Comparison of ENCODE assay signal across 18 cellular contexts in the genomic region with DNA sequence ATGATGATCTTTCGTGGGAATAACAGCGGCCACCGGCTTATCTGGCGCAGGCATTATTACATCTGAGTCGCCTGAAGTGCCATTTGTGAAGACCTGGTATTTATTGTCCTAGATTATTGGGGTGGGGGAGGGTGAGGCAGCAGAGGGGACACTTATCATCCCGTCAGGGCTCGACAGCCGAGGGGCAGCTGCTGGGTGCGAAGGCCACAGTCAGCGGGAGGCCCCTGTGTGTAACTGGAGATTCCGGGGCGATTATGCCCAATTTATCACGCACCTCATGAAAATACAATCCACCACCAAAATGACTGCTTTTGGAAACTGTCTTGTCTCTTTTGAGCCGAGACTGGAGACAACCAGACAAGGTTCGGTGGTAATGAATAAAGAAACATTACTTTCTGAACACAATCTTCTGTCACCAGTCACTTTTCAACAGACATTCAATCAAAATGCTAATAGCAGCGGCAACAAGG.
DNase-seq lines count a peak whose midpoint lies in the region; ATAC-seq and TF ChIP-seq lines count a peak whose summit lies in the region.
"Had no signal": no experiment of that assay in that cellular context is flagged by ENCODE, and none has a peak within 500 bp of the region (broad histone marks: within the 10 kb centered on the region; RNA-seq: fewer than 3 reads in every experiment).

No MANE protein-coding gene starts in this region.

- no peaks in the 10 kb centered on the region for H3K9me3 ChIP-seq in DOHH2 (ENCODE audit: control insufficient read depth, insufficient read depth, low read length)
- no peaks in the 10 kb centered on the region for H3K9me3 ChIP-seq in neural cell (ENCODE audit: low read length)
- H3K9me3 ChIP-seq: ovary had no signal

- TF ChIP-seq EP300 in neural cell (conservative IDR thresholded peaks at IDR 0.05; ENCODE audit: poor library complexity, severe bottlenecking) = no peak

- no peak overlapping the region; the same call in 1 of the 2 replicates for H3K4me2 ChIP-seq in DOHH2 (ENCODE audit: low read length)
- H3K4me2 ChIP-seq in neural cell (ENCODE audit: low read length) = peak overlapping the region; percentile 40

- no peak for TF ChIP-seq RAD21 in neural cell (conservative IDR thresholded peaks at IDR 0.05)

- H3K4me1 ChIP-seq in DOHH2 (ENCODE audit: control insufficient read depth, low read length) = peaks cover 94% of the 10 kb centered on the region

- no peak overlapping the region for H2AFZ ChIP-seq in neural cell (ENCODE audit: low read depth, low read length)
- H2AFZ ChIP-seq: GM23248 had no signal

- peaks cover 30% of the 10 kb centered on the region for H3F3A ChIP-seq in DOHH2 (ENCODE audit: control insufficient read depth, insufficient read depth)
- H3F3A ChIP-seq in neural cell (ENCODE audit: insufficient read depth, low read length, poor library complexity, severe bottlenecking) = peaks cover 15% of the 10 kb centered on the region

- H3K4me3 ChIP-seq in DOHH2 (ENCODE audit: low read length) (no peak overlapping the region), neural cell (ENCODE audit: low read length) (peak overlapping the region; percentile 54)
- H3K4me3 ChIP-seq: GM23248, ovary had no signal

- TF ChIP-seq CTCF in DOHH2 (IDR thresholded peaks at IDR 0.05; ENCODE audit: low read depth, low read length, poor library complexity, severe bottlenecking) = no peak
- no peak for TF ChIP-seq CTCF in neural cell (IDR thresholded peaks at IDR 0.05; ENCODE audit: poor library complexity, severe bottlenecking)

- peaks cover 50% of the 10 kb centered on the region for H3K79me2 ChIP-seq in DOHH2 (ENCODE audit: control insufficient read depth, low read length)
- H3K79me2 ChIP-seq in neural cell (replicated peaks; ENCODE audit: insufficient read depth, low read length) = peaks cover 34% of the 10 kb centered on the region

- no peaks in the 10 kb centered on the region for H3K9me2 ChIP-seq in DOHH2 (replicated peaks; ENCODE audit: control insufficient read depth, low read length)
- no peaks in the 10 kb centered on the region for H3K9me2 ChIP-seq in neural cell (ENCODE audit: insufficient read depth, low read length)

- ATAC-seq in GM18858 (IDR thresholded peaks at IDR 0.05; ENCODE audit: unreplicated experiment) (no peak), GM21528 (IDR thresholded peaks at IDR 0.05; ENCODE audit: low FRiP score, unreplicated experiment) (no peak)
- ATAC-seq: sciatic nerve; stimulated activated memory B cell treated with anti-CD40 and anti-IgM and Interleukin-4, amounts not matched to agents 10 μg/mL and 1 μg/mL and 100 μg/mL, for 72 hours had no signal

- peak; percentile 41 to 97 (median 85) for DNase-seq in NCI-H1417 (lab: John Stamatoyannopoulos, UW)
- DNase-seq in SK-N-DZ (ENCODE audit: low spot score) = peak; percentile 32
- DNase-seq in activated gamma-delta T cell treated with Interleukin-2 at 50 U/mL for 16 hours = no peak
- DNase-seq: activated B cell treated with CpG ODN at 0.5 μM for 24 hours; activated CD4-positive, alpha-beta memory T cell treated with anti-CD3 and anti-CD28 coated beads for 36 hours; activated naive CD4-positive, alpha-beta T cell treated with anti-CD3 and anti-CD28 coated beads, Interleukin-2, amount 50 U/mL, for 16 hours; activated T-cell treated with anti-CD3 and anti-CD28 coated beads, Interleukin-2, amount 50 U/mL, for 1 hour; GM23248; head of caudate nucleus; NCI-H2029; NCI-H526 treated with DMSO at 0.1 percent for 48 hours; ovary had no signal

- no peaks in the 10 kb centered on the region for H4K20me1 ChIP-seq in DOHH2 (ENCODE audit: control insufficient read depth, insufficient read depth, low read depth, low read length)
- no peaks in the 10 kb centered on the region for H4K20me1 ChIP-seq in neural cell (ENCODE audit: insufficient read depth)

- H3K36me3 ChIP-seq in DOHH2 (ENCODE audit: control insufficient read depth, low read length) (peaks cover 18% of the 10 kb centered on the region), neural cell (ENCODE audit: insufficient read depth, low read length) (no peaks in the 10 kb centered on the region)
- H3K36me3 ChIP-seq: ovary had no signal

- peak overlapping the region; percentile 46 for H3K9ac ChIP-seq in neural cell (ENCODE audit: low read length)
- H3K9ac ChIP-seq: GM23248 had no signal

- H3K27ac ChIP-seq in DOHH2 (ENCODE audit: low read depth, low read length) = peak overlapping the region; percentile 75; the same call in 1 of the 2 replicates
- H3K27ac ChIP-seq in neural cell (ENCODE audit: low read length) = peak overlapping the region; percentile 77
- H3K27ac ChIP-seq: GM23248, ovary had no signal

- H3K27me3 ChIP-seq in DOHH2 (ENCODE audit: control insufficient read depth, low read length) (no peaks in the 10 kb centered on the region), neural cell (ENCODE audit: insufficient read depth, low read depth, low read length) (no peaks in the 10 kb centered on the region)
- H3K27me3 ChIP-seq: ovary had no signal

TF ChIP-seq in neural cell, 6 proteins besides CTCF, POLR2A, EP300 and RAD21:
- TF ChIP-seq EZH2 (IDR thresholded peaks at IDR 0.05; ENCODE audit: borderline replicate concordance, insufficient read depth, low read length, poor library complexity, severe bottlenecking) (no peak), TAF1 (IDR thresholded peaks at IDR 0.05; ENCODE audit: low read depth) (no peak), MXI1 (conservative IDR thresholded peaks at IDR 0.05; ENCODE audit: poor library complexity, severe bottlenecking) (no peak), SMC3 (conservative IDR thresholded peaks at IDR 0.05; ENCODE audit: poor library complexity) (no peak), POLR2AphosphoS5 (IDR thresholded peaks at IDR 0.05) (peak; percentile 30)
- TF ChIP-seq, protein P1, sequence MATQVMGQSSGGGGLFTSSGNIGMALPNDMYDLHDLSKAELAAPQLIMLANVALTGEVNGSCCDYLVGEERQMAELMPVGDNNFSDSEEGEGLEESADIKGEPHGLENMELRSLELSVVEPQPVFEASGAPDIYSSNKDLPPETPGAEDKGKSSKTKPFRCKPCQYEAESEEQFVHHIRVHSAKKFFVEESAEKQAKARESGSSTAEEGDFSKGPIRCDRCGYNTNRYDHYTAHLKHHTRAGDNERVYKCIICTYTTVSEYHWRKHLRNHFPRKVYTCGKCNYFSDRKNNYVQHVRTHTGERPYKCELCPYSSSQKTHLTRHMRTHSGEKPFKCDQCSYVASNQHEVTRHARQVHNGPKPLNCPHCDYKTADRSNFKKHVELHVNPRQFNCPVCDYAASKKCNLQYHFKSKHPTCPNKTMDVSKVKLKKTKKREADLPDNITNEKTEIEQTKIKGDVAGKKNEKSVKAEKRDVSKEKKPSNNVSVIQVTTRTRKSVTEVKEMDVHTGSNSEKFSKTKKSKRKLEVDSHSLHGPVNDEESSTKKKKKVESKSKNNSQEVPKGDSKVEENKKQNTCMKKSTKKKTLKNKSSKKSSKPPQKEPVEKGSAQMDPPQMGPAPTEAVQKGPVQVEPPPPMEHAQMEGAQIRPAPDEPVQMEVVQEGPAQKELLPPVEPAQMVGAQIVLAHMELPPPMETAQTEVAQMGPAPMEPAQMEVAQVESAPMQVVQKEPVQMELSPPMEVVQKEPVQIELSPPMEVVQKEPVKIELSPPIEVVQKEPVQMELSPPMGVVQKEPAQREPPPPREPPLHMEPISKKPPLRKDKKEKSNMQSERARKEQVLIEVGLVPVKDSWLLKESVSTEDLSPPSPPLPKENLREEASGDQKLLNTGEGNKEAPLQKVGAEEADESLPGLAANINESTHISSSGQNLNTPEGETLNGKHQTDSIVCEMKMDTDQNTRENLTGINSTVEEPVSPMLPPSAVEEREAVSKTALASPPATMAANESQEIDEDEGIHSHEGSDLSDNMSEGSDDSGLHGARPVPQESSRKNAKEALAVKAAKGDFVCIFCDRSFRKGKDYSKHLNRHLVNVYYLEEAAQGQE (IDR thresholded peaks at IDR 0.05; ENCODE audit: borderline replicate concordance) = peak; percentile 53
